22 cellular contexts compared by ENCODE assay signal in the genomic region with DNA sequence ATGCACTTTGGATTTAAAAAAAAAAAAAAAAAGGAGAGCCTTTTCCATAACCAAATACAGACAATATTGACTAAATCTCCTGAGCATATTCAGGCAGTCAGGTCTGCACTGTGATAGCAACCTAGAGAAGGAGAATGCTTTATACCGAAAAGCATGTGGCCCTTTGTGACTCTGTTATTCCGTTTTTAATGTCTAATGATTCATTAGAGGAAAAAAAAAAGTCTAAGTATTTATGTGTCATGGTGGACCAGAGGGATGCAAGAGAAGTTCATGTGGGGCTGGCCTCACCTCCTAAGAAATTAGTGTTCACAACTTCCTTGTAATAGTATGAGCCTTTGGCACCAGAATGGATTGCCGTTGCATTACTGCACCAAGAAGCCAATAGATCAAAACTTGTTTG. TPM values are rescaled to one million over a fixed set of nuclear protein-coding genes. Genes with fewer than 3 reads are reported as not detected.
DNase-seq lines count a peak whose midpoint lies in the region; ATAC-seq and TF ChIP-seq lines count a peak whose summit lies in the region.
"Had no signal": no experiment of that assay in that cellular context is flagged by ENCODE, and none has a peak within 500 bp of the region (broad histone marks: within the 10 kb centered on the region; RNA-seq: fewer than 3 reads in every experiment).

No MANE protein-coding gene starts in this region.

- dilution Hi-C loops in mammary epithelial cell (cut with HindIII; ENCODE audit: low sequenced_read_pairs), result loop anchor here (5.0 kb wide), 1 partner anchor 99 kb away; no protein-coding TSS in a partner anchor

- peaks cover 23% of the 10 kb centered on the region for H3K36me3 ChIP-seq in mammary epithelial cell (ENCODE audit: insufficient read depth, low read length)
- H3K36me3 ChIP-seq: BE2C had no signal

- no peaks in the 10 kb centered on the region for H3K9me3 ChIP-seq in mammary epithelial cell (replicated peaks; ENCODE audit: insufficient read depth, low read length)
- H3K9me3 ChIP-seq: A549; BE2C; BLaER1 treated with 17β-estradiol and CSF1 and Interleukin-3, amounts not matched to agents 10 nM and 100 nM had no signal

- H3K9me3 Mint-ChIP-seq in activated T-cell treated with anti-CD3 and anti-CD28 coated beads, Interleukin-2, amount 50 U/mL, for 24 hours, result no peaks in the 10 kb centered on the region
- H3K9me3 Mint-ChIP-seq in MCF 10A (ENCODE audit: unreplicated experiment) (no peaks in the 10 kb centered on the region), WTC11 (no peaks in the 10 kb centered on the region)
- H3K9me3 Mint-ChIP-seq in stimulated activated naive CD8-positive, alpha-beta T cell treated with anti-CD3 and anti-CD28 coated beads, Interleukin-15, Interleukin-2, amounts not matched to agents 100 ng/mL and 50 ng/mL, for 24 hours, result no peaks in the 10 kb centered on the region
- H3K9me3 Mint-ChIP-seq: CD14-positive monocyte; CD4-positive, alpha-beta T cell; CD8-positive, alpha-beta memory T cell had no signal

- no peak for DNase-seq in activated T-cell treated with anti-CD3 and anti-CD28 coated beads, Interleukin-2, amount 50 U/mL, for 24 hours
- DNase-seq in activated T-cell treated with anti-CD3 and anti-CD28 coated beads for 4 hours (no peak), mammary epithelial cell (no peak), MCF 10A (ENCODE audit: unreplicated experiment) (no peak), ELR (ENCODE audit: low read depth) (peak; percentile 23), WTC11 (ENCODE audit: low spot score) (no peak)
- DNase-seq: 8988T; ACHN; AML-193; BE2C; CD4-positive, alpha-beta T cell; CD8-positive, alpha-beta memory T cell; DMS 273 treated with DMSO at 0.1 percent for 48 hours; DMS79; GM23248; H7; HCEC 1CT had no signal

- peak overlapping the region; percentile 65 for H3K27ac Mint-ChIP-seq in activated T-cell treated with anti-CD3 and anti-CD28 coated beads, Interleukin-2, amount 50 U/mL, for 24 hours
- H3K27ac Mint-ChIP-seq in MCF 10A (ENCODE audit: low read depth, unreplicated experiment) (no peak overlapping the region), WTC11 (no peak overlapping the region)
- H3K27ac Mint-ChIP-seq in stimulated activated naive CD8-positive, alpha-beta T cell treated with anti-CD3 and anti-CD28 coated beads, Interleukin-15, Interleukin-2, amounts not matched to agents 100 ng/mL and 50 ng/mL, for 24 hours, result peak overlapping the region; percentile 36
- H3K27ac Mint-ChIP-seq: CD14-positive monocyte; CD4-positive, alpha-beta T cell; CD8-positive, alpha-beta memory T cell had no signal

- H3K4me1 Mint-ChIP-seq in activated T-cell treated with anti-CD3 and anti-CD28 coated beads, Interleukin-2, amount 50 U/mL, for 24 hours (ENCODE audit: low read depth), result peaks cover 4% of the 10 kb centered on the region
- H3K4me1 Mint-ChIP-seq in MCF 10A (ENCODE audit: insufficient read depth, unreplicated experiment), result no peaks in the 10 kb centered on the region
- H3K4me1 Mint-ChIP-seq in stimulated activated naive CD8-positive, alpha-beta T cell treated with anti-CD3 and anti-CD28 coated beads, Interleukin-15, Interleukin-2, amounts not matched to agents 100 ng/mL and 50 ng/mL, for 24 hours (ENCODE audit: low read depth), result peaks cover 10% of the 10 kb centered on the region
- H3K4me1 Mint-ChIP-seq in WTC11, result no peaks in the 10 kb centered on the region; the same call in 1 of the 2 replicates

- peaks cover 45% of the 10 kb centered on the region for H3K36me3 Mint-ChIP-seq in activated T-cell treated with anti-CD3 and anti-CD28 coated beads, Interleukin-2, amount 50 U/mL, for 24 hours (ENCODE audit: low read depth)
- H3K36me3 Mint-ChIP-seq in MCF 10A (ENCODE audit: insufficient read depth, unreplicated experiment) (peaks cover 16% of the 10 kb centered on the region), WTC11 (no peaks in the 10 kb centered on the region)
- H3K36me3 Mint-ChIP-seq in stimulated activated naive CD8-positive, alpha-beta T cell treated with anti-CD3 and anti-CD28 coated beads, Interleukin-15, Interleukin-2, amounts not matched to agents 100 ng/mL and 50 ng/mL, for 24 hours (ENCODE audit: low read depth), result peaks cover 10% of the 10 kb centered on the region

- in situ Hi-C loops in mammary epithelial cell (cut with MboI; ENCODE audit: low sequenced_read_pairs in 2 of 2), result no loop called here

- BruUV-seq in mammary epithelial cell (replicated peaks; lab: Mats Ljungman, UMichigan) (TSS peak; percentile 10), MCF 10A (replicated peaks; lab: Mats Ljungman, UMichigan) (no TSS peak)

- H3K4me2 ChIP-seq in mammary epithelial cell (ENCODE audit: insufficient read depth, low read depth, low read length), result no peak overlapping the region
- H3K4me2 ChIP-seq: A549; BLaER1 treated with 17β-estradiol and CSF1 and Interleukin-3, amounts not matched to agents 10 nM and 100 nM had no signal

- H4K20me1 ChIP-seq in mammary epithelial cell (ENCODE audit: insufficient read depth, low read length), result no peaks in the 10 kb centered on the region

- WGBS in mammary epithelial cell (ENCODE audit: low coverage, missing lambda C conversion rate), result 94% methylated on average over 3 of the region's 3 CpGs

- POLR2A ChIA-PET in MCF 10A (lab: Yijun Ruan, JAX), result interaction anchor here (1.3 to 5.9 kb wide), 2 partner anchors 74 to 128 kb away, joined by 3 to 78 read pairs; a partner anchor contains a TSS
- POLR2A ChIA-PET in WTC11 (lab: Charles Lee), result no interaction called here

- TF ChIP-seq CTCF in mammary epithelial cell (conservative IDR thresholded peaks at IDR 0.05 in 1 of 2, IDR thresholded peaks at IDR 0.05 in 1 of 2; ENCODE audit: extremely low read depth in 1 of 2, insufficient read depth in 1 of 2, low read depth in 1 of 2, low read length in 2 of 2), result no peak
- TF ChIP-seq CTCF in MCF 10A (IDR thresholded peaks at IDR 0.05; ENCODE audit: unreplicated experiment), result no peak
- TF ChIP-seq CTCF in WTC11 (IDR thresholded peaks at IDR 0.05), result no peak

- no peak overlapping the region for H3K9ac ChIP-seq in mammary epithelial cell (ENCODE audit: insufficient read depth, low read length)
- H3K9ac ChIP-seq: BLaER1 treated with 17β-estradiol and CSF1 and Interleukin-3, amounts not matched to agents 10 nM and 100 nM; GM23248 had no signal

- CTCF ChIA-PET in mammary epithelial cell (lab: Charles Lee; ENCODE audit: low non-redundant PET) (no interaction called here), MCF 10A (lab: Yijun Ruan, JAX) (interaction anchor here (4.2 to 5.9 kb wide), 2 partner anchors 79 kb away, joined by 21 to 502 read pairs; a partner anchor contains a TSS), WTC11 (lab: Charles Lee) (no interaction called here)

- H3K79me2 ChIP-seq in mammary epithelial cell (ENCODE audit: insufficient read depth, low read length), result peaks cover 53% of the 10 kb centered on the region

- H3K4me3 Mint-ChIP-seq in activated T-cell treated with anti-CD3 and anti-CD28 coated beads, Interleukin-2, amount 50 U/mL, for 24 hours, result no peak overlapping the region
- H3K4me3 Mint-ChIP-seq in MCF 10A (ENCODE audit: unreplicated experiment) (no peak overlapping the region), WTC11 (no peak overlapping the region)
- peak overlapping the region; percentile 27 for H3K4me3 Mint-ChIP-seq in stimulated activated naive CD8-positive, alpha-beta T cell treated with anti-CD3 and anti-CD28 coated beads, Interleukin-15, Interleukin-2, amounts not matched to agents 100 ng/mL and 50 ng/mL, for 24 hours
- H3K4me3 Mint-ChIP-seq: CD14-positive monocyte; CD4-positive, alpha-beta T cell; CD8-positive, alpha-beta memory T cell had no signal

- no peak overlapping the region for H3K4me3 ChIP-seq in mammary epithelial cell (replicated peaks in 1 of 3; ENCODE audit: insufficient read depth in 1 of 3, low read depth in 2 of 3, low read length in 3 of 3)
- H3K4me3 ChIP-seq: A549; BLaER1 treated with 17β-estradiol and CSF1 and Interleukin-3, amounts not matched to agents 10 nM and 100 nM; GM23248 had no signal

- intact Hi-C loops in mammary epithelial cell (cut with micrococcal nuclease) (no loop called here), MCF 10A (cut with micrococcal nuclease) (no loop called here)

- no peak for ATAC-seq in WTC11
- ATAC-seq: A549 had no signal

- H3K27me3 ChIP-seq in mammary epithelial cell (ENCODE audit: insufficient read depth, low read length), result no peaks in the 10 kb centered on the region
- H3K27me3 ChIP-seq: BE2C; BLaER1 treated with 17β-estradiol and CSF1 and Interleukin-3, amounts not matched to agents 10 nM and 100 nM had no signal

- no peak overlapping the region for H2AFZ ChIP-seq in mammary epithelial cell (ENCODE audit: low read depth, low read length)
- H2AFZ ChIP-seq: GM23248 had no signal

- no peak overlapping the region for H3K27ac ChIP-seq in mammary epithelial cell (ENCODE audit: insufficient read depth, low read depth, low read length)
- H3K27ac ChIP-seq: A549; BLaER1 treated with 17β-estradiol and CSF1 and Interleukin-3, amounts not matched to agents 10 nM and 100 nM; GM23248 had no signal

- H3K4me1 ChIP-seq in mammary epithelial cell (ENCODE audit: insufficient read depth, low read length), result no peaks in the 10 kb centered on the region
- H3K4me1 ChIP-seq: A549; BE2C; BLaER1 treated with 17β-estradiol and CSF1 and Interleukin-3, amounts not matched to agents 10 nM and 100 nM had no signal

- H3K27me3 Mint-ChIP-seq in activated T-cell treated with anti-CD3 and anti-CD28 coated beads, Interleukin-2, amount 50 U/mL, for 24 hours, result no peaks in the 10 kb centered on the region
- H3K27me3 Mint-ChIP-seq in MCF 10A (ENCODE audit: insufficient read depth, unreplicated experiment) (no peaks in the 10 kb centered on the region), WTC11 (ENCODE audit: low read depth) (no peaks in the 10 kb centered on the region)
- no peaks in the 10 kb centered on the region for H3K27me3 Mint-ChIP-seq in stimulated activated naive CD8-positive, alpha-beta T cell treated with anti-CD3 and anti-CD28 coated beads, Interleukin-15, Interleukin-2, amounts not matched to agents 100 ng/mL and 50 ng/mL, for 24 hours
- H3K27me3 Mint-ChIP-seq: CD4-positive, alpha-beta T cell; CD8-positive, alpha-beta memory T cell had no signal

TF ChIP-seq in WTC11, 78 proteins besides CTCF, POLR2A, EP300 and RAD21 (continues in another document):
- TF ChIP-seq ZNF416 (CRISPR knock-in tag; IDR thresholded peaks at IDR 0.05) (no peak), CBFB (CRISPR knock-in tag; IDR thresholded peaks at IDR 0.05; ENCODE audit: low read depth) (no peak), ZNF423 (CRISPR knock-in tag; IDR thresholded peaks at IDR 0.05) (no peak), SOX15 (CRISPR knock-in tag; IDR thresholded peaks at IDR 0.05) (no peak)

RNA-seq across cellular contexts. Expression of a gene that starts 11.3 kb away (rescaled TPM):
- total RNA-seq in mammary epithelial cell (not detected), MCF 10A (2022) (0.12 TPM in 1 of 2 replicates, not detected in the other), WTC11 (2021) (0.11 TPM in 1 of 3 replicates, not detected in the others)
- polyA plus RNA-seq in mammary epithelial cell, result not detected
- polyA minus RNA-seq in mammary epithelial cell, result not detected
- total RNA-seq: GM23248, H1 had no signal
- polyA plus RNA-seq: CD14-positive monocyte; CD8-positive, alpha-beta memory T cell; GM23248 had no signal

Comparison
In these comparisons a context has a peak if more than half of its experiments do, and no peak if none do; other contexts are left out.
1. H3K27ac Mint-ChIP-seq: peak in activated T-cell treated with anti-CD3 and anti-CD28 coated beads, Interleukin-2, amount 50 U/mL, for 24 hours (single experiment) and stimulated activated naive CD8-positive, alpha-beta T cell treated with anti-CD3 and anti-CD28 coated beads, Interleukin-15, Interleukin-2, amounts not matched to agents 100 ng/mL and 50 ng/mL, for 24 hours (single experiment); none in MCF 10A (single experiment) and WTC11 (single experiment).